ENCODE assay signal across 8 cellular contexts in genomic region chr5:32173394-32174010, GRCh38. TPM values are rescaled to one million over a fixed set of nuclear protein-coding genes. Genes with fewer than 3 reads are reported as not detected.
DNase-seq lines count a peak whose midpoint lies in the region; ATAC-seq and TF ChIP-seq lines count a peak whose summit lies in the region.

No MANE protein-coding gene starts in this region.

- peaks cover 28 to 54% (median 50%) of the 10 kb centered on the region in 4 donors for H3K4me1 ChIP-seq in esophagus muscularis mucosa
- H3K4me1 ChIP-seq in suprapubic skin: peaks cover 41% of the 10 kb centered on the region

- TF ChIP-seq EP300 in esophagus muscularis mucosa (IDR thresholded peaks at IDR 0.05): no peak
- no peak for TF ChIP-seq EP300 in suprapubic skin (IDR thresholded peaks at IDR 0.05)

- peaks cover 0 to 31% (median 13%) of the 10 kb centered on the region in 4 donors for H3K36me3 ChIP-seq in esophagus muscularis mucosa
- H3K36me3 ChIP-seq in suprapubic skin: peaks cover 6% of the 10 kb centered on the region

- ATAC-seq in GM19395 (IDR thresholded peaks at IDR 0.05; ENCODE audit: unreplicated experiment): peak; percentile 29
- ATAC-seq in HG03457 (IDR thresholded peaks at IDR 0.05; ENCODE audit: unreplicated experiment): peak; percentile 18
- peak; percentile 39 to 49 for ATAC-seq in activated T-cell treated with anti-CD3 and anti-CD28 coated beads, Interleukin-2, amount 50 U/mL, for 4 hours

- DNase-seq in C1 segment of cervical spinal cord (lab: John Stamatoyannopoulos, UW): peak in 12 of 14 donors; percentile 37 to 78 (median 50)
- DNase-seq in NCI-H526 treated with DMSO at 0.1 percent for 48 hours (lab: John Stamatoyannopoulos, UW): peak; percentile 78
- peak; percentile 16 for DNase-seq in activated T-cell treated with anti-CD3 and anti-CD28 coated beads, Interleukin-2, amount 50 U/mL, for 4 hours
- no peak for DNase-seq in esophagus muscularis mucosa (ENCODE audit: extremely low spot score)
- DNase-seq in myocyte (ENCODE audit: low read depth): peak; percentile 79
- peak; percentile 76 to 83 for DNase-seq in suprapubic skin (ENCODE audit: low spot score in 2 of 2)

- H3K9me3 ChIP-seq in esophagus muscularis mucosa (no peaks in the 10 kb centered on the region), suprapubic skin (no peaks in the 10 kb centered on the region)

- H3K9me3 Mint-ChIP-seq in activated T-cell treated with anti-CD3 and anti-CD28 coated beads, Interleukin-2, amount 50 U/mL, for 4 hours: no peaks in the 10 kb centered on the region

- H3K4me1 Mint-ChIP-seq in activated T-cell treated with anti-CD3 and anti-CD28 coated beads, Interleukin-2, amount 50 U/mL, for 4 hours (ENCODE audit: low read depth): peaks cover 35% of the 10 kb centered on the region

- TF ChIP-seq POLR2A in esophagus muscularis mucosa (IDR thresholded peaks at IDR 0.05; ENCODE audit: low read depth): no peak
- TF ChIP-seq POLR2A in suprapubic skin (IDR thresholded peaks at IDR 0.05): no peak

- TF ChIP-seq CTCF in esophagus muscularis mucosa (IDR thresholded peaks at IDR 0.05): peak in 1 of 3 experiments; percentile 4
- no peak for TF ChIP-seq CTCF in suprapubic skin (IDR thresholded peaks at IDR 0.05)

- H3K27ac ChIP-seq in esophagus muscularis mucosa (replicated peaks in 1 of 4) (peak overlapping the region; percentile 96 to 100 (median 98)), suprapubic skin (peak overlapping the region; percentile 100)

- H3K4me3 ChIP-seq in esophagus muscularis mucosa: peak overlapping the region; percentile 67 to 97 (median 82)
- H3K4me3 ChIP-seq in suprapubic skin: peak overlapping the region; percentile 99

- intact Hi-C loops in esophagus muscularis mucosa (cut with DNase I): loop anchor here (5.0 kb wide), 2 partner anchors 49 to 139 kb away; partner anchors contain the start of gene MTMR12

- peak overlapping the region; percentile 99 for H3K4me3 Mint-ChIP-seq in activated T-cell treated with anti-CD3 and anti-CD28 coated beads, Interleukin-2, amount 50 U/mL, for 4 hours

- H3K36me3 Mint-ChIP-seq in activated T-cell treated with anti-CD3 and anti-CD28 coated beads, Interleukin-2, amount 50 U/mL, for 4 hours (ENCODE audit: insufficient read depth): peaks cover 18% of the 10 kb centered on the region

- H3K27me3 ChIP-seq in esophagus muscularis mucosa (no peaks in the 10 kb centered on the region), suprapubic skin (no peaks in the 10 kb centered on the region)

- WGBS in esophagus muscularis mucosa: under 1% methylated on average over 32 of the region's 70 CpGs
- under 1% methylated on average over 20 of the region's 70 CpGs for WGBS in suprapubic skin

- peaks cover 3% of the 10 kb centered on the region for H3K27me3 Mint-ChIP-seq in activated T-cell treated with anti-CD3 and anti-CD28 coated beads, Interleukin-2, amount 50 U/mL, for 4 hours (ENCODE audit: low read depth)

RNA-seq across cellular contexts. Expression of gene GOLPH3, which starts 0.6 kb away (rescaled TPM):
- 100 to 1,000 TPM; 108 to 116 (median 113) TPM for total RNA-seq in activated T-cell treated with anti-CD3 and anti-CD28 coated beads, Interleukin-2, amount 50 U/mL, for 4 hours
- 100 to 1,000 TPM; 149 to 277 (median 187) TPM for total RNA-seq in esophagus muscularis mucosa
- total RNA-seq in myocyte: 48.0 and 53.8 TPM in 2 replicates
- 51.9 TPM for polyA plus RNA-seq in myocyte (2012)
- 10 to 100 TPM; 44.8 to 70.3 (median 58.9) TPM for total RNA-seq in suprapubic skin
